ENCODE assay signal across 7 cellular contexts in genomic region chr7:73795188-73795587, GRCh38. TPM values are rescaled to one million over a fixed set of nuclear protein-coding genes. Genes with fewer than 3 reads are reported as not detected.
"Had no signal": no experiment of that assay in that cellular context is flagged by ENCODE, and none has a peak within 500 bp of the region (broad histone marks: within the 10 kb centered on the region; RNA-seq: fewer than 3 reads in every experiment).

No MANE protein-coding gene starts in this region.

RNA-seq across cellular contexts. Expression of gene CLDN3, which starts 25.1 kb away (rescaled TPM):
- total RNA-seq: glomerular endothelial cell, heart right ventricle, left ventricle myocardium inferior, mononuclear cell, myocyte had no signal
- polyA plus RNA-seq: heart right ventricle, immature natural killer cell, mammary epithelial cell had no signal

RNA-seq across cellular contexts. Expression of gene CLDN4, which starts 35.6 kb away (rescaled TPM):
- total RNA-seq: myocyte had no signal
- polyA plus RNA-seq: immature natural killer cell had no signal

RNA-seq across cellular contexts. Expression of gene METTL27, which starts 47.1 kb away (rescaled TPM):
- total RNA-seq: mononuclear cell had no signal
